Comparison of ENCODE assay signal across 8 cellular contexts in genomic region chr5:91332267-91333044, GRCh38. TPM values are rescaled to one million over a fixed set of nuclear protein-coding genes. Genes with fewer than 3 reads are reported as not detected.
DNase-seq lines count a peak whose midpoint lies in the region; ATAC-seq and TF ChIP-seq lines count a peak whose summit lies in the region.

No MANE protein-coding gene starts in this region.

- peaks cover 20% of the 10 kb centered on the region for H3K4me1 Mint-ChIP-seq in activated CD4-positive, alpha-beta T cell treated with anti-CD3 and anti-CD28 coated beads for 36 hours
- no peaks in the 10 kb centered on the region for H3K4me1 Mint-ChIP-seq in glutamatergic neuron (ENCODE audit: low read depth, unreplicated experiment)

- peaks cover 0 to 7% of the 10 kb centered on the region in 2 donors for H3K4me1 ChIP-seq in gastrocnemius medialis

- no peak overlapping the region for H3K27ac Mint-ChIP-seq in activated CD4-positive, alpha-beta T cell treated with anti-CD3 and anti-CD28 coated beads for 36 hours
- H3K27ac Mint-ChIP-seq in glutamatergic neuron (ENCODE audit: unreplicated experiment): no peak overlapping the region

- H3K36me3 Mint-ChIP-seq in activated CD4-positive, alpha-beta T cell treated with anti-CD3 and anti-CD28 coated beads for 36 hours (ENCODE audit: low read depth): no peaks in the 10 kb centered on the region
- H3K36me3 Mint-ChIP-seq in glutamatergic neuron (ENCODE audit: unreplicated experiment): no peaks in the 10 kb centered on the region

- H3K27me3 Mint-ChIP-seq in activated CD4-positive, alpha-beta T cell treated with anti-CD3 and anti-CD28 coated beads for 36 hours: no peaks in the 10 kb centered on the region
- H3K27me3 Mint-ChIP-seq in glutamatergic neuron (ENCODE audit: unreplicated experiment): peaks cover 2% of the 10 kb centered on the region

- H3K9me3 ChIP-seq in gastrocnemius medialis: no peaks in the 10 kb centered on the region

- POLR2A ChIA-PET in activated CD4-positive, alpha-beta T cell treated with anti-CD3 and anti-CD28 coated beads for 36 hours (lab: Charles Lee): interaction anchor here (1.0 kb wide), 1 partner anchor 21 kb away, joined by 3 read pairs; no protein-coding TSS in a partner anchor

- no peaks in the 10 kb centered on the region for H3K36me3 ChIP-seq in gastrocnemius medialis

- H3K27me3 ChIP-seq in gastrocnemius medialis: no peaks in the 10 kb centered on the region

- H3K4me3 ChIP-seq in gastrocnemius medialis: no peak overlapping the region

- peak; percentile 40 for DNase-seq in activated CD4-positive, alpha-beta T cell treated with anti-CD3 and anti-CD28 coated beads for 36 hours
- DNase-seq in activated CD4-positive, alpha-beta T cell treated with anti-CD3 and anti-CD28 coated beads for 4 hours: no peak
- DNase-seq in HT-29 (ENCODE audit: low spot score) (peak; percentile 71), astrocyte of the hippocampus (ENCODE audit: low read depth, low spot score) (peak; percentile 77), gastrocnemius medialis (no peak), left lobe of liver (ENCODE audit: low spot score) (no peak), glutamatergic neuron (no peak), NCI-H187 (lab: John Stamatoyannopoulos, UW) (no peak)

- no peak overlapping the region for H3K27ac ChIP-seq in gastrocnemius medialis

- H3K9me3 Mint-ChIP-seq in activated CD4-positive, alpha-beta T cell treated with anti-CD3 and anti-CD28 coated beads for 36 hours (ENCODE audit: low read depth): no peaks in the 10 kb centered on the region
- no peaks in the 10 kb centered on the region for H3K9me3 Mint-ChIP-seq in glutamatergic neuron (ENCODE audit: unreplicated experiment)

- no peak for TF ChIP-seq POLR2A in gastrocnemius medialis (IDR thresholded peaks at IDR 0.05)

- TF ChIP-seq CTCF in gastrocnemius medialis (IDR thresholded peaks at IDR 0.05 in 4 of 5, conservative IDR thresholded peaks at IDR 0.05 in 1 of 5) (no peak), glutamatergic neuron (IDR thresholded peaks at IDR 0.05; ENCODE audit: partially characterized antibody, unreplicated experiment) (no peak)

- in situ Hi-C loops in gastrocnemius medialis (cut with MboI; ENCODE audit: low sequenced_read_pairs in 4 of 4): no loop called here

- peak; percentile 89 for ATAC-seq in activated CD4-positive, alpha-beta T cell treated with anti-CD3 and anti-CD28 coated beads for 36 hours
- peak; percentile 58 to 71 for ATAC-seq in gastrocnemius medialis
- ATAC-seq in left lobe of liver: no peak

- no peak overlapping the region for H3K4me3 Mint-ChIP-seq in activated CD4-positive, alpha-beta T cell treated with anti-CD3 and anti-CD28 coated beads for 36 hours
- no peak overlapping the region for H3K4me3 Mint-ChIP-seq in glutamatergic neuron (ENCODE audit: unreplicated experiment)

- intact Hi-C loops in activated CD4-positive, alpha-beta T cell treated with anti-CD3 and anti-CD28 coated beads for 36 hours (cut with DNase I, micrococcal nuclease): no loop called here
- intact Hi-C loops in gastrocnemius medialis (cut with DNase I; ENCODE audit: low total_unique reads): no loop called here

- CTCF ChIA-PET in activated CD4-positive, alpha-beta T cell treated with anti-CD3 and anti-CD28 coated beads for 36 hours (lab: Charles Lee): interaction anchor here (1.9 kb wide), 1 partner anchor 26 kb away, joined by 4 read pairs; no protein-coding TSS in a partner anchor

RNA-seq across cellular contexts. Expression of gene ARRDC3, which starts 50.7 kb away (rescaled TPM):
- total RNA-seq in activated CD4-positive, alpha-beta T cell treated with anti-CD3 and anti-CD28 coated beads for 36 hours: 10 to 100 TPM; 21.7 to 21.9 TPM
- total RNA-seq in HT-29 (2014; rRNA removed; shearing (Covaris generic)): 32.0 and 33.2 TPM in 2 replicates
- total RNA-seq in gastrocnemius medialis (100 to 1,000 TPM in 1 of 4 donors, 10 to 100 TPM in 3; 64.1 to 116 (median 87.7) TPM), left lobe of liver (30.0 TPM), glutamatergic neuron (ENCODE audit: unreplicated experiment) (109 TPM)

Comparison
In these comparisons a context has a peak if more than half of its experiments do, and no peak if none do; other contexts are left out.
1. DNase-seq: peak in activated CD4-positive, alpha-beta T cell treated with anti-CD3 and anti-CD28 coated beads for 36 hours (single experiment), HT-29 (single experiment) and astrocyte of the hippocampus (single experiment); none in activated CD4-positive, alpha-beta T cell treated with anti-CD3 and anti-CD28 coated beads for 4 hours (0 of 2), gastrocnemius medialis (0 of 2), left lobe of liver (single experiment), glutamatergic neuron (single experiment) and NCI-H187 (0 of 2).